Comparison of ENCODE assay signal across 16 cellular contexts in the genomic region with DNA sequence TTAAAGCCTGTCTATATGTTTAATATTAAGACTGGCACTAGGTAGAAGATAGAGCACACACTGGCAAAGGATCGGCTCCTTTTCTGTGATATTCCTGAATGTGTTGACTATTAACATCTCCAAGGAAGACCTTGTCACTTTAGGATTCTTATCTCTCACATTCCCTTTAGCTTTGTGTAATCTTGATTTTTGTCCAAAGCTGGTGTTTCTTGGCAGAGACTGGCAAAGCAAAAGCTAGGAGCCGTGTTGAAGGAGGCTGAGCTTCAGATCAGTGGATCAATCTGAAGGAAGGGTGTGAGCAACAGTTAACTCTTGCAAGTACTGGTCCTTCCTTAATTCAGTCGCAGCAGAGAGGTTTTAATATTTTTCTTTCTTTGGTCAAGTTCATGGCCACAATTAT.
DNase-seq lines count a peak whose midpoint lies in the region; ATAC-seq and TF ChIP-seq lines count a peak whose summit lies in the region.
"Had no signal": no experiment of that assay in that cellular context is flagged by ENCODE, and none has a peak within 500 bp of the region (broad histone marks: within the 10 kb centered on the region; RNA-seq: fewer than 3 reads in every experiment).

No MANE protein-coding gene starts in this region.

- TF ChIP-seq RAD21 in SK-N-SH (IDR thresholded peaks at IDR 0.05; ENCODE audit: low read length) (no peak), neural cell (conservative IDR thresholded peaks at IDR 0.05) (no peak)

- H3K27ac ChIP-seq in SK-N-SH (ENCODE audit: low read depth in 2 of 2, low read length in 1 of 2) (peak overlapping the region in 1 of 2 experiments; percentile 90; a peak in 2 of 4 replicates), neural cell (ENCODE audit: low read length) (peak overlapping the region; percentile 91), heart left ventricle (no peak overlapping the region)
- H3K27ac ChIP-seq: BLaER1 treated with 17β-estradiol and CSF1 and Interleukin-3, amounts not matched to agents 10 nM and 100 nM; RWPE1 had no signal

- no peak overlapping the region for H3K4me3 Mint-ChIP-seq in activated T-cell treated with anti-CD3 and anti-CD28 coated beads, Interleukin-2, amount 50 U/mL, for 24 hours
- H3K4me3 Mint-ChIP-seq: CD8-positive, alpha-beta memory T cell; HFFc6 had no signal

- H3K9me2 ChIP-seq in SK-N-SH (no peaks in the 10 kb centered on the region), neural cell (ENCODE audit: insufficient read depth, low read length) (no peaks in the 10 kb centered on the region)

- no peak overlapping the region for H3K4me3 ChIP-seq in SK-N-SH (ENCODE audit: low read depth in 2 of 2, low read length in 1 of 2)
- H3K4me3 ChIP-seq in neural cell (ENCODE audit: low read length): no peak overlapping the region
- no peak overlapping the region for H3K4me3 ChIP-seq in heart left ventricle
- H3K4me3 ChIP-seq: BLaER1 treated with 17β-estradiol and CSF1 and Interleukin-3, amounts not matched to agents 10 nM and 100 nM; MG63 had no signal

- no peak overlapping the region for H2AFZ ChIP-seq in SK-N-SH (ENCODE audit: low read depth)
- peak overlapping the region; percentile 3 for H2AFZ ChIP-seq in neural cell (ENCODE audit: low read depth, low read length)

- DNase-seq in SK-N-SH: no peak
- DNase-seq in astrocyte of the hippocampus (ENCODE audit: low read depth, low spot score): peak; percentile 50
- DNase-seq in activated CD8-positive, alpha-beta memory T cell treated with anti-CD3 and anti-CD28 coated beads for 24 hours: no peak
- DNase-seq in activated T-cell treated with anti-CD3 and anti-CD28 coated beads, Interleukin-2, amount 50 U/mL, for 24 hours: no peak
- no peak for DNase-seq in heart left ventricle
- DNase-seq: CD8-positive, alpha-beta memory T cell; GF-D8; GOT3; HFFc6; MG63; NCI-H1092 treated with DMSO at 0.1 percent for 48 hours had no signal

- no peaks in the 10 kb centered on the region for H3F3A ChIP-seq in SK-N-SH (replicated peaks; ENCODE audit: insufficient read depth)
- H3F3A ChIP-seq in neural cell (ENCODE audit: insufficient read depth, low read length, poor library complexity, severe bottlenecking): no peaks in the 10 kb centered on the region

- 55% methylated on average over 3 of the region's 3 CpGs for whole genome bisulfite sequencing in SK-N-SH (ENCODE audit: low lambda C conversion rate)
- 59 to 72% (median 65%) methylated on average over 3 of the region's 3 CpGs for WGBS in heart left ventricle, 4 donors

- H3K4me1 ChIP-seq in SK-N-SH (ENCODE audit: control insufficient read depth in 1 of 2, insufficient read depth in 2 of 2, low read depth in 1 of 2, low read length in 1 of 2): peaks cover 0 to 14% of the 10 kb centered on the region in 2 experiments; a peak in 2 of 4 replicates
- H3K4me1 ChIP-seq in heart left ventricle: peaks cover 0 to 8% (median 0%) of the 10 kb centered on the region in 12 donors
- H3K4me1 ChIP-seq: BLaER1 treated with 17β-estradiol and CSF1 and Interleukin-3, amounts not matched to agents 10 nM and 100 nM had no signal

- H3K27me3 Mint-ChIP-seq in activated T-cell treated with anti-CD3 and anti-CD28 coated beads, Interleukin-2, amount 50 U/mL, for 24 hours: no peaks in the 10 kb centered on the region
- H3K27me3 Mint-ChIP-seq: CD8-positive, alpha-beta memory T cell had no signal

- no peak for TF ChIP-seq POLR2A in heart left ventricle (IDR thresholded peaks at IDR 0.05)

- H3K4me2 ChIP-seq in SK-N-SH (no peak overlapping the region), neural cell (ENCODE audit: low read length) (no peak overlapping the region)
- H3K4me2 ChIP-seq: BLaER1 treated with 17β-estradiol and CSF1 and Interleukin-3, amounts not matched to agents 10 nM and 100 nM had no signal

- H3K9ac ChIP-seq in SK-N-SH (no peak overlapping the region), neural cell (ENCODE audit: low read length) (peak overlapping the region; percentile 71)
- H3K9ac ChIP-seq: BLaER1 treated with 17β-estradiol and CSF1 and Interleukin-3, amounts not matched to agents 10 nM and 100 nM had no signal

- intact Hi-C loops in heart left ventricle (cut with DNase I): no loop called here

- H4K20me1 ChIP-seq in SK-N-SH (ENCODE audit: insufficient read depth) (no peaks in the 10 kb centered on the region), neural cell (ENCODE audit: insufficient read depth) (no peaks in the 10 kb centered on the region)
- H4K20me1 ChIP-seq: BLaER1 treated with 17β-estradiol and CSF1 and Interleukin-3, amounts not matched to agents 10 nM and 100 nM had no signal

- ATAC-seq in SK-N-SH treated with all-trans-retinoic acid at 6 μM for 48 hours (no peak; the same call in 1 of the 3 replicates), HG02588 (IDR thresholded peaks at IDR 0.05; ENCODE audit: unreplicated experiment) (no peak), heart left ventricle (no peak)

- H3K27ac Mint-ChIP-seq in activated T-cell treated with anti-CD3 and anti-CD28 coated beads, Interleukin-2, amount 50 U/mL, for 24 hours: no peak overlapping the region
- H3K27ac Mint-ChIP-seq: CD8-positive, alpha-beta memory T cell; HFFc6 had no signal

- POLR2A ChIA-PET in SK-N-SH (lab: Yijun Ruan, JAX): interaction anchor here (0.8 to 2.9 kb wide), 3 partner anchors 92 to 164 kb away, joined by 4 to 15 read pairs (median 4); no protein-coding TSS in a partner anchor

- H3K36me3 ChIP-seq in SK-N-SH (replicated peaks in 1 of 2; ENCODE audit: control insufficient read depth in 1 of 2, insufficient read depth in 2 of 2, low read length in 1 of 2) (no peaks in the 10 kb centered on the region), neural cell (ENCODE audit: insufficient read depth, low read length) (no peaks in the 10 kb centered on the region), heart left ventricle (no peaks in the 10 kb centered on the region)
- H3K36me3 ChIP-seq: BLaER1 treated with 17β-estradiol and CSF1 and Interleukin-3, amounts not matched to agents 10 nM and 100 nM; MG63 had no signal

- H3K9me3 Mint-ChIP-seq in activated T-cell treated with anti-CD3 and anti-CD28 coated beads, Interleukin-2, amount 50 U/mL, for 24 hours: peaks cover 5% of the 10 kb centered on the region

- TF ChIP-seq EP300 in SK-N-SH (IDR thresholded peaks at IDR 0.05; ENCODE audit: borderline replicate concordance in 1 of 2, low read depth in 1 of 2, low read length in 1 of 2) (no peak), neural cell (conservative IDR thresholded peaks at IDR 0.05; ENCODE audit: poor library complexity, severe bottlenecking) (no peak)

- CTCF ChIA-PET in SK-N-SH (lab: Yijun Ruan, JAX): interaction anchor here (0.6 to 2.3 kb wide), 4 partner anchors 10 to 1905 kb away, joined by 3 to 7 read pairs (median 5); a partner anchor contains a TSS

- H3K9me3 ChIP-seq in SK-N-SH (no peaks in the 10 kb centered on the region), neural cell (ENCODE audit: low read length) (no peaks in the 10 kb centered on the region), heart left ventricle (no peaks in the 10 kb centered on the region)
- H3K9me3 ChIP-seq: BLaER1 treated with 17β-estradiol and CSF1 and Interleukin-3, amounts not matched to agents 10 nM and 100 nM; MG63 had no signal

- no peaks in the 10 kb centered on the region for H3K27me3 ChIP-seq in SK-N-SH (ENCODE audit: insufficient read depth)
- H3K27me3 ChIP-seq in neural cell (ENCODE audit: insufficient read depth, low read depth, low read length): no peaks in the 10 kb centered on the region
- H3K27me3 ChIP-seq in heart left ventricle: no peaks in the 10 kb centered on the region
- H3K27me3 ChIP-seq: BLaER1 treated with 17β-estradiol and CSF1 and Interleukin-3, amounts not matched to agents 10 nM and 100 nM; MG63 had no signal

- H3K4me1 Mint-ChIP-seq in activated T-cell treated with anti-CD3 and anti-CD28 coated beads, Interleukin-2, amount 50 U/mL, for 24 hours (ENCODE audit: low read depth): no peaks in the 10 kb centered on the region
- H3K4me1 Mint-ChIP-seq: CD8-positive, alpha-beta memory T cell had no signal

- H3K79me2 ChIP-seq in SK-N-SH (ENCODE audit: insufficient read depth) (no peaks in the 10 kb centered on the region), neural cell (replicated peaks; ENCODE audit: insufficient read depth, low read length) (no peaks in the 10 kb centered on the region)

- no peaks in the 10 kb centered on the region for H3K36me3 Mint-ChIP-seq in activated T-cell treated with anti-CD3 and anti-CD28 coated beads, Interleukin-2, amount 50 U/mL, for 24 hours (ENCODE audit: low read depth)
- H3K36me3 Mint-ChIP-seq: CD8-positive, alpha-beta memory T cell had no signal

- no peak for TF ChIP-seq CTCF in SK-N-SH (IDR thresholded peaks at IDR 0.05)
- TF ChIP-seq CTCF in neural cell (IDR thresholded peaks at IDR 0.05; ENCODE audit: poor library complexity, severe bottlenecking): no peak
- no peak for TF ChIP-seq CTCF in heart left ventricle (IDR thresholded peaks at IDR 0.05)

TF ChIP-seq in SK-N-SH, 30 proteins besides CTCF, POLR2A, EP300 and RAD21 (continues in another document):
- TF ChIP-seq, protein P1, sequence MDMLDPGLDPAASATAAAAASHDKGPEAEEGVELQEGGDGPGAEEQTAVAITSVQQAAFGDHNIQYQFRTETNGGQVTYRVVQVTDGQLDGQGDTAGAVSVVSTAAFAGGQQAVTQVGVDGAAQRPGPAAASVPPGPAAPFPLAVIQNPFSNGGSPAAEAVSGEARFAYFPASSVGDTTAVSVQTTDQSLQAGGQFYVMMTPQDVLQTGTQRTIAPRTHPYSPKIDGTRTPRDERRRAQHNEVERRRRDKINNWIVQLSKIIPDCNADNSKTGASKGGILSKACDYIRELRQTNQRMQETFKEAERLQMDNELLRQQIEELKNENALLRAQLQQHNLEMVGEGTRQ (IDR thresholded peaks at IDR 0.05; ENCODE audit: borderline replicate concordance, low read depth, low read length): no peak
- TF ChIP-seq FOXJ3 (CRISPR knock-in tag; IDR thresholded peaks at IDR 0.05): no peak

TF ChIP-seq in SK-N-SH treated with all-trans-retinoic acid at 6 μM for 48 hours, 23 proteins besides CTCF, POLR2A, EP300 and RAD21 (continues in another document):
- TF ChIP-seq ZFP3 (CRISPR knock-in tag; IDR thresholded peaks at IDR 0.05): no peak
- no peak for TF ChIP-seq ARNTL (CRISPR knock-in tag; IDR thresholded peaks at IDR 0.05; ENCODE audit: borderline replicate concordance, low read depth)
- TF ChIP-seq ZNF565 (CRISPR knock-in tag; conservative IDR thresholded peaks at IDR 0.05; ENCODE audit: low read depth): no peak
